Comparison of ENCODE assay signal across 17 cellular contexts in genomic region chr10:30188101-30188500, GRCh38.
DNase-seq lines count a peak whose midpoint lies in the region; ATAC-seq and TF ChIP-seq lines count a peak whose summit lies in the region.
"Had no signal": no experiment of that assay in that cellular context is flagged by ENCODE, and none has a peak within 500 bp of the region (broad histone marks: within the 10 kb centered on the region; RNA-seq: fewer than 3 reads in every experiment).

No MANE protein-coding gene starts in this region.

- POLR2A ChIA-PET in GM10248 (lab: Yijun Ruan, JAX) = no interaction called here

- peak in 2 of 4 donors; percentile 42 to 49 for ATAC-seq in psoas muscle

- intact Hi-C loops in psoas muscle (cut with DNase I) = loop anchor here in 1 of 2 donors (5.0 kb wide), 1 partner anchor 131 kb away; the partner anchor contains the start of gene JCAD

- TF ChIP-seq CTCF in AG10803 (conservative IDR thresholded peaks at IDR 0.05; ENCODE audit: low read length) = no peak
- TF ChIP-seq CTCF in cardiac fibroblast (IDR thresholded peaks at IDR 0.05; ENCODE audit: low read depth, low read length) = no peak
- no peak for TF ChIP-seq CTCF in psoas muscle (IDR thresholded peaks at IDR 0.05)
- TF ChIP-seq CTCF in GM10248 (IDR thresholded peaks at IDR 0.05; ENCODE audit: control extremely low read depth, extremely low read depth, low read depth, missing control alignments) = no peak

- no peaks in the 10 kb centered on the region for H3K4me1 ChIP-seq in psoas muscle

- DNase-seq in AG10803 (ENCODE audit: low read depth) (peak; percentile 31), cardiac fibroblast (ENCODE audit: low read depth in 2 of 2) (peak; percentile 39 to 50), psoas muscle (no peak), GM10248 (ENCODE audit: extremely low spot score) (no peak), anterior cingulate cortex (lab: John Stamatoyannopoulos, UW) (no peak)
- no peak for DNase-seq in activated CD4-positive, alpha-beta T cell treated with anti-CD3 and anti-CD28 coated beads, Interleukin-2, amount 50 U/mL, for 1 hour
- DNase-seq in activated T-cell treated with anti-CD3 and anti-CD28 coated beads, Interleukin-2, amount 50 U/mL, for 1 hour = no peak
- DNase-seq: activated naive CD8-positive, alpha-beta T cell treated with anti-CD3 and anti-CD28 coated beads, Interleukin-2, amount 10 ng/mL, durations not matched to agents 7 days and 5 days; activated T-cell treated with anti-CD3 and anti-CD28 coated beads for 4 hours; Calu3; KBM-7; NCI-H1436 treated with DMSO at 0.1 percent for 48 hours; NCI-H510A; OCI-M1; SW 1271 had no signal

- WGBS in psoas muscle, 3 donors = 50 to 54% (median 50%) methylated on average over 3 of the region's 3 CpGs

- CTCF ChIA-PET in GM10248 (lab: Yijun Ruan, JAX) = interaction anchor here (1.0 to 3.5 kb wide), 3 partner anchors 10 to 21 kb away, joined by 3 to 14 read pairs (median 5); no protein-coding TSS in a partner anchor

- H3K9me3 ChIP-seq in psoas muscle = no peaks in the 10 kb centered on the region

- H3K27me3 ChIP-seq in layer of hippocampus (ENCODE audit: control insufficient read depth, insufficient read depth, low read length) (no peaks in the 10 kb centered on the region), psoas muscle (ENCODE audit: insufficient read depth in 3 of 3, low read length in 2 of 3) (no peaks in the 10 kb centered on the region)

- peak overlapping the region; percentile 19 for H3K27ac ChIP-seq in layer of hippocampus (ENCODE audit: low read depth, low read length)
- peak overlapping the region; percentile 55 for H3K27ac ChIP-seq in psoas muscle

- no peak overlapping the region for H3K4me3 ChIP-seq in AG10803 (ENCODE audit: low read length)
- H3K4me3 ChIP-seq in cardiac fibroblast (replicated peaks in 1 of 2; ENCODE audit: low read depth in 2 of 2, low read length in 2 of 2) = no peak overlapping the region
- H3K4me3 ChIP-seq in psoas muscle = peak overlapping the region; percentile 39
- H3K4me3 ChIP-seq: coronary artery had no signal

- H3K36me3 ChIP-seq in psoas muscle (ENCODE audit: insufficient read depth in 1 of 2, low read depth in 1 of 2) = no peaks in the 10 kb centered on the region

Comparison
In these comparisons a context has a peak if more than half of its experiments do, and no peak if none do; other contexts are left out.
1. DNase-seq: peak in AG10803 (single experiment) and cardiac fibroblast (2 of 2); none in psoas muscle (0 of 2), GM10248 (single experiment), activated CD4-positive, alpha-beta T cell treated with anti-CD3 and anti-CD28 coated beads, Interleukin-2, amount 50 U/mL, for 1 hour (single experiment), anterior cingulate cortex (0 of 58) and activated T-cell treated with anti-CD3 and anti-CD28 coated beads, Interleukin-2, amount 50 U/mL, for 1 hour (single experiment).